Comparison of ENCODE assay signal across 1 cellular context in the genomic region with DNA sequence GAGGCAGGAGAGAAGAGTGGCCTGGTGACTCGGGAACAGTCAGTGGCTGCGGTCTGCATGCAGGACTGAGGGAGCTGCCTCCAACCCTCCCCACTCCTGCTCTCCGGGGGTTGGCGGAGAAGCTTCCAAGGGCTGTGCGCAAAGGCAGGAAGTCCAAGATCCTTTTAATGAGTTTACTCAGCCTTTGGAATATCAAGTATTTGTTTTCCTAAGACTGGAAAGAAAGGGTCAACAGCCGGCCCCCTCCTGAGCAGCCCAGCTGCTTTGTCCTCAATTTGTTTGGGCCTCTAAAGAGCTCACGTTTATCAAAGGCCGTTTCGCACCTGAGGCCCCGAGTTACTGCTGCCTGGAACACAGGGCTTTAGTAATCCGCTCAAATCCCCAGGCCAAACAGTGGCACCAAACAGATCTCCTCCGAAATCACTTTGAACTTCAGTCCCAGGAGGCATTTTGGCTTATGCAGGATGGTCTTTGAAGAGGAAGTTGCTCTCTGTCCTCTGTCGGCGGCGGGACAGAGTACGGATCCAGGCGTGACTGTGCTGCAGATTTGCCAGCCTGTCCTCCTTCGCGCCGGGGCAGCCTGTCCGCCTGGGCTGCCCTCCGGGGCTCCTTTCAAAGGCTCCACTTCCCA.
A peak's percentile ranks its signal among the peaks of the same experiment; 100 is the strongest.
TF ChIP-seq lines count a peak whose summit lies in the region.

No MANE protein-coding gene starts in this region.

TF ChIP-seq in HepG2, 621 proteins besides CTCF, POLR2A, EP300 and RAD21 (continued from another document and continues in another):
- TF ChIP-seq, protein P1, sequence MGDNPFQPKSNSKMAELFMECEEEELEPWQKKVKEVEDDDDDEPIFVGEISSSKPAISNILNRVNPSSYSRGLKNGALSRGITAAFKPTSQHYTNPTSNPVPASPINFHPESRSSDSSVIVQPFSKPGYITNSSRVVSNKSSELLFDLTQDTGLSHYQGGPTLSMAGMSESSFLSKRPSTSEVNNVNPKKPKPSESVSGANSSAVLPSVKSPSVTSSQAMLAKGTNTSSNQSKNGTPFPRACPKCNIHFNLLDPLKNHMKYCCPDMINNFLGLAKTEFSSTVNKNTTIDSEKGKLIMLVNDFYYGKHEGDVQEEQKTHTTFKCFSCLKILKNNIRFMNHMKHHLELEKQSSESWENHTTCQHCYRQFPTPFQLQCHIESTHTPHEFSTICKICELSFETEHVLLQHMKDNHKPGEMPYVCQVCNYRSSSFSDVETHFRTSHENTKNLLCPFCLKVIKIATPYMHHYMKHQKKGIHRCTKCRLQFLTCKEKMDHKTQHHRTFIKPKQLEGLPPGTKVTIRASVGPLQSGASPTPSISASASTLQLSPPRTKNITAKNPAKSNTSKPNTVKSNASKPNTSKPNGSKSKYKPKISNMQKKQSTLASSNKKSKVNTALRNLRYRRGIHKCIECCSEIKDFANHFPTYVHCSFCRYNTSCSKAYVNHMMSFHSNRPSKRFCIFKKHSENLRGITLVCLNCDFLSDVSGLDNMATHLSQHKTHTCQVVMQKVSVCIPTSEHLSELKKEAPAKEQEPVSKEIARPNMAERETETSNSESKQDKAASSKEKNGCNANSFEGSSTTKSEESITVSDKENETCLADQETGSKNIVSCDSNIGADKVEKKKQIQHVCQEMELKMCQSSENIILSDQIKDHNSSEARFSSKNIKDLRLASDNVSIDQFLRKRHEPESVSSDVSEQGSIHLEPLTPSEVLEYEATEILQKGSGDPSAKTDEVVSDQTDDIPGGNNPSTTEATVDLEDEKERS (CRISPR knock-in tag; IDR thresholded peaks at IDR 0.05): no peak
- no peak for TF ChIP-seq TP53 (CRISPR knock-in tag; conservative IDR thresholded peaks at IDR 0.05)
- no peak for TF ChIP-seq MED13 (CRISPR knock-in tag; IDR thresholded peaks at IDR 0.05)
- TF ChIP-seq SALL2 (CRISPR knock-in tag; IDR thresholded peaks at IDR 0.05): no peak
- no peak for TF ChIP-seq NFIB (CRISPR knock-in tag; IDR thresholded peaks at IDR 0.05; ENCODE audit: borderline replicate concordance)
- TF ChIP-seq ZFP41 (CRISPR knock-in tag; IDR thresholded peaks at IDR 0.05; ENCODE audit: borderline replicate concordance): no peak
- TF ChIP-seq MIXL1 (CRISPR knock-in tag; IDR thresholded peaks at IDR 0.05): no peak
- no peak for TF ChIP-seq TBX3 (IDR thresholded peaks at IDR 0.05; ENCODE audit: borderline replicate concordance)
- TF ChIP-seq HHEX (CRISPR knock-in tag; IDR thresholded peaks at IDR 0.05): peak; percentile 82
- TF ChIP-seq, protein P2, sequence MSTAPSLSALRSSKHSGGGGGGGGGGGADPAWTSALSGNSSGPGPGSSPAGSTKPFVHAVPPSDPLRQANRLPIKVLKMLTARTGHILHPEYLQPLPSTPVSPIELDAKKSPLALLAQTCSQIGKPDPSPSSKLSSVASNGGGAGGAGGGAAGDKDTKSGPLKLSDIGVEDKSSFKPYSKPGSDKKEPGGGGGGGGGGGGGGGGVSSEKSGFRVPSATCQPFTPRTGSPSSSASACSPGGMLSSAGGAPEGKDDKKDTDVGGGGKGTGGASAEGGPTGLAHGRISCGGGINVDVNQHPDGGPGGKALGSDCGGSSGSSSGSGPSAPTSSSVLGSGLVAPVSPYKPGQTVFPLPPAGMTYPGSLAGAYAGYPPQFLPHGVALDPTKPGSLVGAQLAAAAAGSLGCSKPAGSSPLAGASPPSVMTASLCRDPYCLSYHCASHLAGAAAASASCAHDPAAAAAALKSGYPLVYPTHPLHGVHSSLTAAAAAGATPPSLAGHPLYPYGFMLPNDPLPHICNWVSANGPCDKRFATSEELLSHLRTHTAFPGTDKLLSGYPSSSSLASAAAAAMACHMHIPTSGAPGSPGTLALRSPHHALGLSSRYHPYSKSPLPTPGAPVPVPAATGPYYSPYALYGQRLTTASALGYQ (CRISPR knock-in tag; IDR thresholded peaks at IDR 0.05): peak; percentile 88
- no peak for TF ChIP-seq TEAD2 (CRISPR knock-in tag; IDR thresholded peaks at IDR 0.05)
- TF ChIP-seq ZNF570 (CRISPR knock-in tag; IDR thresholded peaks at IDR 0.05; ENCODE audit: borderline replicate concordance): no peak
- no peak for TF ChIP-seq ZNF263 (CRISPR knock-in tag; IDR thresholded peaks at IDR 0.05)
- TF ChIP-seq, protein P3, sequence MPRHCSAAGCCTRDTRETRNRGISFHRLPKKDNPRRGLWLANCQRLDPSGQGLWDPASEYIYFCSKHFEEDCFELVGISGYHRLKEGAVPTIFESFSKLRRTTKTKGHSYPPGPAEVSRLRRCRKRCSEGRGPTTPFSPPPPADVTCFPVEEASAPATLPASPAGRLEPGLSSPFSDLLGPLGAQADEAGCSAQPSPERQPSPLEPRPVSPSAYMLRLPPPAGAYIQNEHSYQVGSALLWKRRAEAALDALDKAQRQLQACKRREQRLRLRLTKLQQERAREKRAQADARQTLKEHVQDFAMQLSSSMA (CRISPR knock-in tag; IDR thresholded peaks at IDR 0.05): no peak
- TF ChIP-seq, protein P4, sequence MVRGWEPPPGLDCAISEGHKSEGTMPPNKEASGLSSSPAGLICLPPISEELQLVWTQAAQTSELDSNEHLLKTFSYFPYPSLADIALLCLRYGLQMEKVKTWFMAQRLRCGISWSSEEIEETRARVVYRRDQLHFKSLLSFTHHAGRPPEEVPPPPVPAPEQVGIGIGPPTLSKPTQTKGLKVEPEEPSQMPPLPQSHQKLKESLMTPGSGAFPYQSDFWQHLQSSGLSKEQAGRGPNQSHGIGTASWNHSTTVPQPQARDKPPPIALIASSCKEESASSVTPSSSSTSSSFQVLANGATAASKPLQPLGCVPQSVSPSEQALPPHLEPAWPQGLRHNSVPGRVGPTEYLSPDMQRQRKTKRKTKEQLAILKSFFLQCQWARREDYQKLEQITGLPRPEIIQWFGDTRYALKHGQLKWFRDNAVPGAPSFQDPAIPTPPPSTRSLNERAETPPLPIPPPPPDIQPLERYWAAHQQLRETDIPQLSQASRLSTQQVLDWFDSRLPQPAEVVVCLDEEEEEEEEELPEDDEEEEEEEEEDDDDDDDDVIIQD (CRISPR knock-in tag; IDR thresholded peaks at IDR 0.05; ENCODE audit: low read depth): no peak
- TF ChIP-seq SALL1 (CRISPR knock-in tag; IDR thresholded peaks at IDR 0.05): peak; percentile 60
- no peak for TF ChIP-seq ZBTB1 (CRISPR knock-in tag; IDR thresholded peaks at IDR 0.05; ENCODE audit: borderline replicate concordance)
- TF ChIP-seq BHLHE40 (IDR thresholded peaks at IDR 0.05; ENCODE audit: low read length): peak; percentile 24; the same call in 1 of the 2 replicates
- TF ChIP-seq, protein P5, sequence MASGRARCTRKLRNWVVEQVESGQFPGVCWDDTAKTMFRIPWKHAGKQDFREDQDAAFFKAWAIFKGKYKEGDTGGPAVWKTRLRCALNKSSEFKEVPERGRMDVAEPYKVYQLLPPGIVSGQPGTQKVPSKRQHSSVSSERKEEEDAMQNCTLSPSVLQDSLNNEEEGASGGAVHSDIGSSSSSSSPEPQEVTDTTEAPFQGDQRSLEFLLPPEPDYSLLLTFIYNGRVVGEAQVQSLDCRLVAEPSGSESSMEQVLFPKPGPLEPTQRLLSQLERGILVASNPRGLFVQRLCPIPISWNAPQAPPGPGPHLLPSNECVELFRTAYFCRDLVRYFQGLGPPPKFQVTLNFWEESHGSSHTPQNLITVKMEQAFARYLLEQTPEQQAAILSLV (CRISPR knock-in tag; IDR thresholded peaks at IDR 0.05; ENCODE audit: borderline replicate concordance): no peak
- TF ChIP-seq TMF1 (CRISPR knock-in tag; IDR thresholded peaks at IDR 0.05; ENCODE audit: low read depth): no peak
- TF ChIP-seq PHB2 (IDR thresholded peaks at IDR 0.05; ENCODE audit: partially characterized antibody): no peak
- TF ChIP-seq ZBTB21 (CRISPR knock-in tag; IDR thresholded peaks at IDR 0.05): no peak
- TF ChIP-seq GATAD1 (CRISPR knock-in tag; IDR thresholded peaks at IDR 0.05): no peak
- TF ChIP-seq MAFK (conservative IDR thresholded peaks at IDR 0.05 in 1 of 2, IDR thresholded peaks at IDR 0.05 in 1 of 2; ENCODE audit: low read length in 2 of 2): no peak
- no peak for TF ChIP-seq KMT2A (CRISPR knock-in tag; IDR thresholded peaks at IDR 0.05)
- TF ChIP-seq ZNF569 (CRISPR knock-in tag; IDR thresholded peaks at IDR 0.05; ENCODE audit: borderline replicate concordance): no peak
- no peak for TF ChIP-seq MTF2 (CRISPR knock-in tag; IDR thresholded peaks at IDR 0.05; ENCODE audit: borderline replicate concordance)
- no peak for TF ChIP-seq SMARCE1 (IDR thresholded peaks at IDR 0.05; ENCODE audit: borderline replicate concordance)
- TF ChIP-seq NR2F6 (IDR thresholded peaks at IDR 0.05): 0 out of 2 replicates have a peak, but pooled peaks have one; percentile 26
- no peak for TF ChIP-seq NR2F6 (CRISPR knock-in tag; IDR thresholded peaks at IDR 0.05)
- TF ChIP-seq, protein P6, sequence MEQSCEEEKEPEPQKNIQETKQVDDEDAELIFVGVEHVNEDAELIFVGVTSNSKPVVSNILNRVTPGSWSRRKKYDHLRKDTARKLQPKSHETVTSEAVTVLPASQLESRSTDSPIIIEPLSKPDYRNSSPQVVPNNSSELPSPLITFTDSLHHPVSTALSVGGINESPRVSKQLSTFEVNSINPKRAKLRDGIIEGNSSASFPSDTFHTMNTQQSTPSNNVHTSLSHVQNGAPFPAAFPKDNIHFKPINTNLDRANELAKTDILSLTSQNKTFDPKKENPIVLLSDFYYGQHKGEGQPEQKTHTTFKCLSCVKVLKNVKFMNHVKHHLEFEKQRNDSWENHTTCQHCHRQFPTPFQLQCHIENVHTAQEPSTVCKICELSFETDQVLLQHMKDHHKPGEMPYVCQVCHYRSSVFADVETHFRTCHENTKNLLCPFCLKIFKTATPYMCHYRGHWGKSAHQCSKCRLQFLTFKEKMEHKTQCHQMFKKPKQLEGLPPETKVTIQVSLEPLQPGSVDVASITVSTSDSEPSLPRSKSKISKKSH (CRISPR knock-in tag; IDR thresholded peaks at IDR 0.05; ENCODE audit: borderline replicate concordance): no peak
- TF ChIP-seq, protein P7, sequence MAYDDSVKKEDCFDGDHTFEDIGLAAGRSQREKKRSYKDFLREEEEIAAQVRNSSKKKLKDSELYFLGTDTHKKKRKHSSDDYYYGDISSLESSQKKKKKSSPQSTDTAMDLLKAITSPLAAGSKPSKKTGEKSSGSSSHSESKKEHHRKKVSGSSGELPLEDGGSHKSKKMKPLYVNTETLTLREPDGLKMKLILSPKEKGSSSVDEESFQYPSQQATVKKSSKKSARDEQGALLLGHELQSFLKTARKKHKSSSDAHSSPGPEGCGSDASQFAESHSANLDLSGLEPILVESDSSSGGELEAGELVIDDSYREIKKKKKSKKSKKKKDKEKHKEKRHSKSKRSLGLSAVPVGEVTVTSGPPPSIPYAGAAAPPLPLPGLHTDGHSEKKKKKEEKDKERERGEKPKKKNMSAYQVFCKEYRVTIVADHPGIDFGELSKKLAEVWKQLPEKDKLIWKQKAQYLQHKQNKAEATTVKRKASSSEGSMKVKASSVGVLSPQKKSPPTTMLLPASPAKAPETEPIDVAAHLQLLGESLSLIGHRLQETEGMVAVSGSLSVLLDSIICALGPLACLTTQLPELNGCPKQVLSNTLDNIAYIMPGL (CRISPR knock-in tag; IDR thresholded peaks at IDR 0.05; ENCODE audit: borderline replicate concordance in 1 of 2, low read depth in 1 of 2): peak in 1 of 2 experiments; percentile 33; a peak in 1 of 4 replicates
- no peak for TF ChIP-seq CEBPG (CRISPR knock-in tag; IDR thresholded peaks at IDR 0.05)
- TF ChIP-seq STAG1 (CRISPR knock-in tag; IDR thresholded peaks at IDR 0.05): no peak
- no peak for TF ChIP-seq ZBTB20 (CRISPR knock-in tag; IDR thresholded peaks at IDR 0.05; ENCODE audit: borderline replicate concordance, low read depth)
- TF ChIP-seq, protein P8, sequence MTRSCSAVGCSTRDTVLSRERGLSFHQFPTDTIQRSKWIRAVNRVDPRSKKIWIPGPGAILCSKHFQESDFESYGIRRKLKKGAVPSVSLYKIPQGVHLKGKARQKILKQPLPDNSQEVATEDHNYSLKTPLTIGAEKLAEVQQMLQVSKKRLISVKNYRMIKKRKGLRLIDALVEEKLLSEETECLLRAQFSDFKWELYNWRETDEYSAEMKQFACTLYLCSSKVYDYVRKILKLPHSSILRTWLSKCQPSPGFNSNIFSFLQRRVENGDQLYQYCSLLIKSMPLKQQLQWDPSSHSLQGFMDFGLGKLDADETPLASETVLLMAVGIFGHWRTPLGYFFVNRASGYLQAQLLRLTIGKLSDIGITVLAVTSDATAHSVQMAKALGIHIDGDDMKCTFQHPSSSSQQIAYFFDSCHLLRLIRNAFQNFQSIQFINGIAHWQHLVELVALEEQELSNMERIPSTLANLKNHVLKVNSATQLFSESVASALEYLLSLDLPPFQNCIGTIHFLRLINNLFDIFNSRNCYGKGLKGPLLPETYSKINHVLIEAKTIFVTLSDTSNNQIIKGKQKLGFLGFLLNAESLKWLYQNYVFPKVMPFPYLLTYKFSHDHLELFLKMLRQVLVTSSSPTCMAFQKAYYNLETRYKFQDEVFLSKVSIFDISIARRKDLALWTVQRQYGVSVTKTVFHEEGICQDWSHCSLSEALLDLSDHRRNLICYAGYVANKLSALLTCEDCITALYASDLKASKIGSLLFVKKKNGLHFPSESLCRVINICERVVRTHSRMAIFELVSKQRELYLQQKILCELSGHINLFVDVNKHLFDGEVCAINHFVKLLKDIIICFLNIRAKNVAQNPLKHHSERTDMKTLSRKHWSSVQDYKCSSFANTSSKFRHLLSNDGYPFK (CRISPR knock-in tag; IDR thresholded peaks at IDR 0.05; ENCODE audit: borderline replicate concordance): no peak
- TF ChIP-seq, protein P9, sequence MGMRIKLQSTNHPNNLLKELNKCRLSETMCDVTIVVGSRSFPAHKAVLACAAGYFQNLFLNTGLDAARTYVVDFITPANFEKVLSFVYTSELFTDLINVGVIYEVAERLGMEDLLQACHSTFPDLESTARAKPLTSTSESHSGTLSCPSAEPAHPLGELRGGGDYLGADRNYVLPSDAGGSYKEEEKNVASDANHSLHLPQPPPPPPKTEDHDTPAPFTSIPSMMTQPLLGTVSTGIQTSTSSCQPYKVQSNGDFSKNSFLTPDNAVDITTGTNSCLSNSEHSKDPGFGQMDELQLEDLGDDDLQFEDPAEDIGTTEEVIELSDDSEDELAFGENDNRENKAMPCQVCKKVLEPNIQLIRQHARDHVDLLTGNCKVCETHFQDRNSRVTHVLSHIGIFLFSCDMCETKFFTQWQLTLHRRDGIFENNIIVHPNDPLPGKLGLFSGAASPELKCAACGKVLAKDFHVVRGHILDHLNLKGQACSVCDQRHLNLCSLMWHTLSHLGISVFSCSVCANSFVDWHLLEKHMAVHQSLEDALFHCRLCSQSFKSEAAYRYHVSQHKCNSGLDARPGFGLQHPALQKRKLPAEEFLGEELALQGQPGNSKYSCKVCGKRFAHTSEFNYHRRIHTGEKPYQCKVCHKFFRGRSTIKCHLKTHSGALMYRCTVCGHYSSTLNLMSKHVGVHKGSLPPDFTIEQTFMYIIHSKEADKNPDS (CRISPR knock-in tag; IDR thresholded peaks at IDR 0.05): no peak
- no peak for TF ChIP-seq ZFP36L1 (CRISPR knock-in tag; IDR thresholded peaks at IDR 0.05)
- TF ChIP-seq NR1H2 (CRISPR knock-in tag; IDR thresholded peaks at IDR 0.05; ENCODE audit: borderline replicate concordance, low read depth): no peak
- TF ChIP-seq MTF1 (CRISPR knock-in tag; IDR thresholded peaks at IDR 0.05): peak; percentile 91
- no peak for TF ChIP-seq LCORL (IDR thresholded peaks at IDR 0.05)
- peak; percentile 78; the same call in 1 of the 2 replicates for TF ChIP-seq LCORL (CRISPR knock-in tag; IDR thresholded peaks at IDR 0.05)
- no peak for TF ChIP-seq ZBTB38 (CRISPR knock-in tag; IDR thresholded peaks at IDR 0.05)
